10 cellular contexts compared by ENCODE assay signal in genomic region chr13:91627952-91628739, GRCh38.
"Had no signal": no experiment of that assay in that cellular context is flagged by ENCODE, and none has a peak within 500 bp of the region (broad histone marks: within the 10 kb centered on the region; RNA-seq: fewer than 3 reads in every experiment).

No MANE protein-coding gene starts in this region.

- FAIRE-seq: H1, H54 had no signal

- ATAC-seq: GM23338 had no signal

- H3K4me3 Mint-ChIP-seq: GM23338, H9, HFFc6 had no signal

- H2AFZ ChIP-seq: GM23338 had no signal

- H3K9ac ChIP-seq: KMS-11 had no signal

- H3K27ac ChIP-seq: HL-60, KMS-11 had no signal

- H3K9me3 Mint-ChIP-seq: GM23338, H9 had no signal

- H3K4me2 ChIP-seq: GM23338, KMS-11 had no signal

- DNase-seq: H9, HCEC 1CT, HFFc6, IMR-90, KBM-7 had no signal

- H3K27ac Mint-ChIP-seq: GM23338, H9, HFFc6 had no signal

- H3K4me3 ChIP-seq: GM23338 had no signal
